8 cellular contexts compared by ENCODE assay signal in genomic region chr6:11858439-11858838, GRCh38.
"Had no signal": no experiment of that assay in that cellular context is flagged by ENCODE, and none has a peak within 500 bp of the region (broad histone marks: within the 10 kb centered on the region; RNA-seq: fewer than 3 reads in every experiment).

No MANE protein-coding gene starts in this region.

- H3K27ac Mint-ChIP-seq: IgD-negative memory B cell had no signal

- DNase-seq: IMR-90, KBM-7, KG1 had no signal

- H3K27ac ChIP-seq: HL-60, KMS-11 had no signal

- H3K9ac ChIP-seq: KMS-11 had no signal

- FAIRE-seq: HepG2, HTR-8/SVneo had no signal

- H3K4me3 Mint-ChIP-seq: IgD-negative memory B cell had no signal

- H3K36me3 Mint-ChIP-seq: IgD-negative memory B cell had no signal

- H3K4me2 ChIP-seq: KMS-11 had no signal

- ATAC-seq: HepG2 had no signal
